29 cellular contexts compared by ENCODE assay signal in genomic region chr9:91863469-91863868, GRCh38.
"Had no signal": no experiment of that assay in that cellular context is flagged by ENCODE, and none has a peak within 500 bp of the region (broad histone marks: within the 10 kb centered on the region; RNA-seq: fewer than 3 reads in every experiment).

No MANE protein-coding gene starts in this region.

- H3K9me3 Mint-ChIP-seq: natural killer cell; stimulated activated effector memory CD8-positive, alpha-beta T cell treated with anti-CD3 and anti-CD28 coated beads, Interleukin-12 subunit alpha, Interleukin-12 subunit beta, amount 100 ng/mL, for 72 hours; stimulated activated naive CD8-positive, alpha-beta T cell treated with anti-CD3 and anti-CD28 coated beads, Interleukin-15, Interleukin-2, amounts not matched to agents 100 ng/mL and 50 ng/mL, for 24 hours had no signal

- H3K4me1 Mint-ChIP-seq: natural killer cell; stimulated activated naive B cell treated with anti-CD40 and anti-IgM and Interleukin-4, amounts not matched to agents 10 μg/mL and 1 μg/mL and 100 μg/mL, for 72 hours had no signal

- ATAC-seq: naive thymus-derived CD4-positive, alpha-beta T cell; natural killer cell; psoas muscle; sciatic nerve; stimulated activated effector memory CD8-positive, alpha-beta T cell treated with anti-CD3 and anti-CD28 coated beads, Interleukin-12 subunit alpha, Interleukin-12 subunit beta, amount 100 ng/mL, for 72 hours; stimulated activated naive B cell treated with anti-CD40 and anti-IgM and Interleukin-4, amounts not matched to agents 10 μg/mL and 1 μg/mL and 100 μg/mL, for 72 hours; upper lobe of right lung had no signal

- H3K27me3 Mint-ChIP-seq: progenitor cell of endocrine pancreas had no signal

- H3K27me3 ChIP-seq: neural progenitor cell, ovary, stomach, suprapubic skin, testis, tibial artery, transverse colon, upper lobe of right lung, uterus had no signal

- H3K9ac ChIP-seq: neural progenitor cell, parathyroid adenoma had no signal

- H3K4me3 Mint-ChIP-seq: naive thymus-derived CD4-positive, alpha-beta T cell; natural killer cell; neural progenitor cell; stimulated activated effector memory CD8-positive, alpha-beta T cell treated with anti-CD3 and anti-CD28 coated beads, Interleukin-12 subunit alpha, Interleukin-12 subunit beta, amount 100 ng/mL, for 72 hours; stimulated activated naive B cell treated with anti-CD40 and anti-IgM and Interleukin-4, amounts not matched to agents 10 μg/mL and 1 μg/mL and 100 μg/mL, for 72 hours; stimulated activated naive CD8-positive, alpha-beta T cell treated with anti-CD3 and anti-CD28 coated beads, Interleukin-15, Interleukin-2, amounts not matched to agents 100 ng/mL and 50 ng/mL, for 24 hours; type B pancreatic cell had no signal

- H3K4me1 ChIP-seq: parathyroid adenoma, psoas muscle, suprapubic skin, testis, tibial artery had no signal

- H3K27ac Mint-ChIP-seq: naive thymus-derived CD4-positive, alpha-beta T cell; natural killer cell; progenitor cell of endocrine pancreas; stimulated activated effector memory CD8-positive, alpha-beta T cell treated with anti-CD3 and anti-CD28 coated beads, Interleukin-12 subunit alpha, Interleukin-12 subunit beta, amount 100 ng/mL, for 72 hours; stimulated activated naive B cell treated with anti-CD40 and anti-IgM and Interleukin-4, amounts not matched to agents 10 μg/mL and 1 μg/mL and 100 μg/mL, for 72 hours; stimulated activated naive CD8-positive, alpha-beta T cell treated with anti-CD3 and anti-CD28 coated beads, Interleukin-15, Interleukin-2, amounts not matched to agents 100 ng/mL and 50 ng/mL, for 24 hours; type B pancreatic cell had no signal

- H3K36me3 Mint-ChIP-seq: naive thymus-derived CD4-positive, alpha-beta T cell; natural killer cell; stimulated activated naive B cell treated with anti-CD40 and anti-IgM and Interleukin-4, amounts not matched to agents 10 μg/mL and 1 μg/mL and 100 μg/mL, for 72 hours had no signal

- H3K9me3 ChIP-seq: ovary, psoas muscle, stomach, suprapubic skin, testis, tibial artery, transverse colon, upper lobe of right lung, uterus had no signal

- H3K4me3 ChIP-seq: neural progenitor cell, ovary, psoas muscle, stomach, suprapubic skin, testis, tibial artery, transverse colon, upper lobe of right lung, uterus had no signal

- DNase-seq: naive thymus-derived CD4-positive, alpha-beta T cell; natural killer cell; occipital lobe; ovary; posterior cingulate gyrus; psoas muscle; right cardiac atrium; small intestine; stimulated activated CD4-positive, alpha-beta T cell treated with anti-CD3 and anti-CD28 coated beads, Interleukin-15, amount 100 ng/mL, for 24 hours; stimulated activated CD4-positive, alpha-beta T cell treated with anti-CD3 and anti-CD28 coated beads, Interleukin-2, amount 100 ng/mL, for 24 hours; stimulated activated CD4-positive, alpha-beta T cell treated with anti-CD3 and anti-CD28 coated beads, Interleukin-2, amount 100 ng/mL, for 48 hours; stimulated activated CD4-positive, alpha-beta T cell treated with anti-CD3 and anti-CD28 coated beads, Interleukin-4, amount 100 ng/mL, for 24 hours; stimulated activated naive B cell treated with anti-CD40 and anti-IgM and Interleukin-4, amounts not matched to agents 10 μg/mL and 1 μg/mL and 100 μg/mL, for 72 hours; stimulated activated naive CD4-positive, alpha-beta T cell treated with Interleukin-2 at 50 U/mL for 16 hours; stomach; substantia nigra; testis; tibial artery; transverse colon; upper lobe of right lung; uterus had no signal

- H3K27ac ChIP-seq: neural progenitor cell, ovary, parathyroid adenoma, psoas muscle, suprapubic skin, testis, tibial artery, upper lobe of right lung, uterus had no signal

- H3K36me3 ChIP-seq: neural progenitor cell, ovary, stomach, suprapubic skin, tibial artery, transverse colon, upper lobe of right lung, uterus had no signal
